In the genomic region with DNA sequence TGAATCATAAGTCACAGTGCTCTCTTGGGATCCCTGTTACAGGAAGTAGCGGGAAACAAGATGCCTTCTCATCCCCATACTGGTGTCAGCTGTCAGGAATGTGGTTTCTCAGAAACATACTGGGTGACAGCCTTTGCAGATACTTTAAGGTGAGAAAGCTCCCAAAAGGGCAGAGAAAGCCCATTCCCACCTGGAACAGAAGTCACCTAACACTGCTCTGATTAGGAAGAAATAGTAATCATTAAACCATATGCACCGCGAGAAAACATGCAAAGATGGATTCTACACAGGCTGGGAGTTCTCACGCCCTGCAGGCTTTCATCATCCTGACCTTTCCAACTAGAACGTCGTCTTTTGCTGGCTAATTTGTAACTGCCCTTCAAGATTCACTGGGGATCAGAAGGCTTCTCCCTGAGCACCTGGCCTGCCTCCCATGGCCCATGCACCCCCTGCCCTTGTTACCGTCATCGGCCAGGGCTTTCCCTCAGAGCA, we compare ENCODE assay signal across 17 cellular contexts. TPM values are rescaled to one million over a fixed set of nuclear protein-coding genes. Genes with fewer than 3 reads are reported as not detected.
A peak's percentile ranks its signal among the peaks of the same experiment; 100 is the strongest.
DNase-seq lines count a peak whose midpoint lies in the region.
"Had no signal": no experiment of that assay in that cellular context is flagged by ENCODE, and none has a peak within 500 bp of the region (broad histone marks: within the 10 kb centered on the region; RNA-seq: fewer than 3 reads in every experiment).

No MANE protein-coding gene starts in this region.

- no peak overlapping the region for H3K4me3 Mint-ChIP-seq in activated naive CD8-positive, alpha-beta T cell treated with anti-CD3 and anti-CD28 coated beads for 36 hours
- H3K4me3 Mint-ChIP-seq: activated T-helper 17 cell treated with anti-CD3 and anti-CD28 coated beads, Interleukin-2, amount 50 U/mL, for 72 hours; natural killer cell treated with Interleukin-12 subunit alpha and Interleukin-12 subunit beta and Interleukin-15 and Interleukin-18, amount 100 ng/mL, for 72 hours; stimulated activated naive CD8-positive, alpha-beta T cell treated with anti-CD3 and anti-CD28 coated beads, Interleukin-15, Interleukin-2, amounts not matched to agents 100 ng/mL and 50 ng/mL, for 24 hours had no signal

- no peak overlapping the region for H3K27ac Mint-ChIP-seq in activated naive CD8-positive, alpha-beta T cell treated with anti-CD3 and anti-CD28 coated beads for 36 hours
- H3K27ac Mint-ChIP-seq: activated T-helper 17 cell treated with anti-CD3 and anti-CD28 coated beads, Interleukin-2, amount 50 U/mL, for 72 hours; natural killer cell treated with Interleukin-12 subunit alpha and Interleukin-12 subunit beta and Interleukin-15 and Interleukin-18, amount 100 ng/mL, for 72 hours; stimulated activated naive CD8-positive, alpha-beta T cell treated with anti-CD3 and anti-CD28 coated beads, Interleukin-15, Interleukin-2, amounts not matched to agents 100 ng/mL and 50 ng/mL, for 24 hours had no signal

- H3K4me3 ChIP-seq in skeletal muscle cell (ENCODE audit: low read depth, low read length), result no peak overlapping the region

- no peaks in the 10 kb centered on the region for H3K27me3 Mint-ChIP-seq in activated naive CD8-positive, alpha-beta T cell treated with anti-CD3 and anti-CD28 coated beads for 36 hours
- H3K27me3 Mint-ChIP-seq: activated T-helper 17 cell treated with anti-CD3 and anti-CD28 coated beads, Interleukin-2, amount 50 U/mL, for 72 hours had no signal

- no peaks in the 10 kb centered on the region for H3K36me3 Mint-ChIP-seq in activated naive CD8-positive, alpha-beta T cell treated with anti-CD3 and anti-CD28 coated beads for 36 hours
- H3K36me3 Mint-ChIP-seq: natural killer cell treated with Interleukin-12 subunit alpha and Interleukin-12 subunit beta and Interleukin-15 and Interleukin-18, amount 100 ng/mL, for 72 hours had no signal

- DNase-seq in ELR (ENCODE audit: low read depth) (peak; percentile 81), T1000 (lab: John Stamatoyannopoulos, UW) (peak; percentile 19), glomerular visceral epithelial cell (ENCODE audit: extremely low spot score) (peak; percentile 78), skeletal muscle cell (ENCODE audit: low read depth) (peak; percentile 84), NCI-H226 (no peak), NCI-H2081 treated with DMSO at 0.1 percent for 48 hours (lab: John Stamatoyannopoulos, UW) (no peak)
- no peak for DNase-seq in activated naive CD8-positive, alpha-beta T cell treated with anti-CD3 and anti-CD28 coated beads for 36 hours
- DNase-seq in stimulated activated CD4-positive, alpha-beta T cell treated with anti-CD3 and anti-CD28 coated beads, Interleukin-2, amount 100 ng/mL, for 48 hours, result no peak
- DNase-seq: activated CD4-positive, alpha-beta T cell treated with anti-CD3 and anti-CD28 coated beads for 1 hour; DND-41; hypothalamus; Karpas-422; SHP77; stimulated activated CD4-positive, alpha-beta T cell treated with anti-CD3 and anti-CD28 coated beads, Interleukin-1b, Interleukin-23, amount 100 ng/mL, for 48 hours had no signal

- no peaks in the 10 kb centered on the region for H3K9me3 Mint-ChIP-seq in activated naive CD8-positive, alpha-beta T cell treated with anti-CD3 and anti-CD28 coated beads for 36 hours
- H3K9me3 Mint-ChIP-seq: activated T-helper 17 cell treated with anti-CD3 and anti-CD28 coated beads, Interleukin-2, amount 50 U/mL, for 72 hours; natural killer cell treated with Interleukin-12 subunit alpha and Interleukin-12 subunit beta and Interleukin-15 and Interleukin-18, amount 100 ng/mL, for 72 hours had no signal

- H3K4me1 Mint-ChIP-seq in activated naive CD8-positive, alpha-beta T cell treated with anti-CD3 and anti-CD28 coated beads for 36 hours, result peaks cover 4% of the 10 kb centered on the region
- H3K4me1 Mint-ChIP-seq: activated T-helper 17 cell treated with anti-CD3 and anti-CD28 coated beads, Interleukin-2, amount 50 U/mL, for 72 hours had no signal

RNA-seq across cellular contexts. Expression of a gene that starts 46.2 kb away (rescaled TPM):
- total RNA-seq in activated naive CD8-positive, alpha-beta T cell treated with anti-CD3 and anti-CD28 coated beads for 36 hours, result not detected
- total RNA-seq: natural killer cell treated with Interleukin-12 subunit alpha and Interleukin-12 subunit beta and Interleukin-15 and Interleukin-18, amount 100 ng/mL, for 72 hours had no signal

Comparison
In these comparisons a context has a peak if more than half of its experiments do, and no peak if none do; other contexts are left out.
1. DNase-seq: peak in ELR (single experiment), T1000 (single experiment), glomerular visceral epithelial cell (single experiment) and skeletal muscle cell (single experiment); none in NCI-H226 (single experiment), activated naive CD8-positive, alpha-beta T cell treated with anti-CD3 and anti-CD28 coated beads for 36 hours (single experiment), NCI-H2081 treated with DMSO at 0.1 percent for 48 hours (single experiment) and stimulated activated CD4-positive, alpha-beta T cell treated with anti-CD3 and anti-CD28 coated beads, Interleukin-2, amount 100 ng/mL, for 48 hours (0 of 2).